Comparison of ENCODE assay signal across 8 cellular contexts in genomic region chr19:54168174-54168917, GRCh38. TPM values are rescaled to one million over a fixed set of nuclear protein-coding genes. Genes with fewer than 3 reads are reported as not detected.
DNase-seq lines count a peak whose midpoint lies in the region; ATAC-seq and TF ChIP-seq lines count a peak whose summit lies in the region.

No MANE protein-coding gene starts in this region.

- no peaks in the 10 kb centered on the region for H3K27me3 ChIP-seq in cardiac muscle cell

- no peak overlapping the region for H3K27ac Mint-ChIP-seq in activated naive CD8-positive, alpha-beta T cell treated with anti-CD3 and anti-CD28 coated beads for 36 hours

- TF ChIP-seq CTCF in AG04449 (IDR thresholded peaks at IDR 0.05; ENCODE audit: insufficient read depth, low read length, missing control alignments) (peak; percentile 96), cardiac muscle cell (IDR thresholded peaks at IDR 0.05; ENCODE audit: low read depth, low read length) (peak; percentile 84)

- no peaks in the 10 kb centered on the region for H3K9me3 Mint-ChIP-seq in activated naive CD8-positive, alpha-beta T cell treated with anti-CD3 and anti-CD28 coated beads for 36 hours

- H3K9me3 ChIP-seq in cardiac muscle cell (ENCODE audit: low read depth), result no peaks in the 10 kb centered on the region

- H3K4me3 ChIP-seq in AG04449 (ENCODE audit: low read depth, low read length) (no peak overlapping the region), cardiac muscle cell (no peak overlapping the region)

- CTCF ChIA-PET in AG04449 (lab: Yijun Ruan, JAX), result interaction anchor here (0.6 to 6.0 kb wide), 23 partner anchors 9 to 222 kb away, joined by 3 to 44 read pairs (median 5); partner anchors contain the start of genes LENG1, LILRB3, MBOAT7 and TSEN34

- peaks cover 33% of the 10 kb centered on the region for H3K27me3 Mint-ChIP-seq in activated naive CD8-positive, alpha-beta T cell treated with anti-CD3 and anti-CD28 coated beads for 36 hours

- peaks cover 13% of the 10 kb centered on the region for H3K4me1 Mint-ChIP-seq in activated naive CD8-positive, alpha-beta T cell treated with anti-CD3 and anti-CD28 coated beads for 36 hours

- no peaks in the 10 kb centered on the region for H3K36me3 Mint-ChIP-seq in activated naive CD8-positive, alpha-beta T cell treated with anti-CD3 and anti-CD28 coated beads for 36 hours

- DNase-seq in AG04449 (ENCODE audit: low read depth, low spot score) (no peak), NCI-H146 (lab: John Stamatoyannopoulos, UW) (peak; percentile 86), SW480 (ENCODE audit: low spot score) (peak; percentile 84), cardiac muscle cell (ENCODE audit: low read depth in 1 of 2, low spot score in 1 of 2) (peak; percentile 91 to 93), renal cortical epithelial cell (ENCODE audit: low read depth) (peak; percentile 51)
- DNase-seq in activated naive CD8-positive, alpha-beta T cell treated with anti-CD3 and anti-CD28 coated beads for 36 hours, result peak; percentile 88

- no peaks in the 10 kb centered on the region for H3K36me3 ChIP-seq in cardiac muscle cell

- ATAC-seq in GM19324 (IDR thresholded peaks at IDR 0.05; ENCODE audit: low FRiP score, unreplicated experiment), result peak; percentile 50
- no peak for ATAC-seq in HG03457 (IDR thresholded peaks at IDR 0.05; ENCODE audit: unreplicated experiment)

- POLR2A ChIA-PET in AG04449 (lab: Yijun Ruan, JAX), result no interaction called here

- peaks cover 3% of the 10 kb centered on the region for H3K4me1 ChIP-seq in cardiac muscle cell (ENCODE audit: low read depth)

- H3K4me3 Mint-ChIP-seq in activated naive CD8-positive, alpha-beta T cell treated with anti-CD3 and anti-CD28 coated beads for 36 hours, result no peak overlapping the region

- H3K27ac ChIP-seq in cardiac muscle cell, result no peak overlapping the region

RNA-seq across cellular contexts. Expression of gene TMC4, which starts 4.6 kb away (rescaled TPM):
- total RNA-seq in activated naive CD8-positive, alpha-beta T cell treated with anti-CD3 and anti-CD28 coated beads for 36 hours, result not detected
- total RNA-seq in cardiac muscle cell (0.74 and 1.2 TPM in 2 replicates), renal cortical epithelial cell (1.8 and 21.9 TPM in 2 replicates)
- polyA plus RNA-seq in cardiac muscle cell, result 3.4 and 5.6 TPM in 2 replicates

RNA-seq across cellular contexts. Expression of gene LENG1, which starts 8.8 kb away (rescaled TPM):
- total RNA-seq in activated naive CD8-positive, alpha-beta T cell treated with anti-CD3 and anti-CD28 coated beads for 36 hours, result 1 to 10 TPM; 3.2 to 4.1 TPM
- 10.3 and 10.6 TPM in 2 replicates for total RNA-seq in cardiac muscle cell
- polyA plus RNA-seq in cardiac muscle cell, result 10.1 and 10.8 TPM in 2 replicates
- total RNA-seq in renal cortical epithelial cell, result 4.0 and 7.3 TPM in 2 replicates

RNA-seq across cellular contexts. Expression of gene MBOAT7, which starts 21.0 kb away (rescaled TPM):
- 10 to 100 TPM; 57.0 to 57.1 TPM for total RNA-seq in activated naive CD8-positive, alpha-beta T cell treated with anti-CD3 and anti-CD28 coated beads for 36 hours
- total RNA-seq in cardiac muscle cell (131 and 134 TPM in 2 replicates), renal cortical epithelial cell (32.6 and 132 TPM in 2 replicates)
- polyA plus RNA-seq in cardiac muscle cell, result 118 and 128 TPM in 2 replicates

RNA-seq across cellular contexts. Expression of gene TSEN34, which starts 22.8 kb away (rescaled TPM):
- 10 to 100 TPM; 15.5 to 16.4 TPM for total RNA-seq in activated naive CD8-positive, alpha-beta T cell treated with anti-CD3 and anti-CD28 coated beads for 36 hours
- 113 and 130 TPM in 2 replicates for total RNA-seq in cardiac muscle cell
- 114 and 129 TPM in 2 replicates for polyA plus RNA-seq in cardiac muscle cell
- 82.5 and 151 TPM in 2 replicates for total RNA-seq in renal cortical epithelial cell

RNA-seq across cellular contexts. Expression of gene CNOT3, which starts 30.8 kb away (rescaled TPM):
- 10 to 100 TPM; 59.0 to 62.1 TPM for total RNA-seq in activated naive CD8-positive, alpha-beta T cell treated with anti-CD3 and anti-CD28 coated beads for 36 hours
- total RNA-seq in cardiac muscle cell, result 17.7 and 39.6 TPM in 2 replicates
- 52.1 and 52.8 TPM in 2 replicates for polyA plus RNA-seq in cardiac muscle cell
- total RNA-seq in renal cortical epithelial cell, result 8.5 and 50.0 TPM in 2 replicates
